10 cellular contexts compared by ENCODE assay signal in genomic region chr17:42313773-42314566, GRCh38. TPM values are rescaled to one million over a fixed set of nuclear protein-coding genes. Genes with fewer than 3 reads are reported as not detected.
DNase-seq lines count a peak whose midpoint lies in the region; ATAC-seq and TF ChIP-seq lines count a peak whose summit lies in the region.
"Had no signal": no experiment of that assay in that cellular context is flagged by ENCODE, and none has a peak within 500 bp of the region (broad histone marks: within the 10 kb centered on the region; RNA-seq: fewer than 3 reads in every experiment).

No MANE protein-coding gene starts in this region.

- no peaks in the 10 kb centered on the region for H3K9me3 Mint-ChIP-seq in activated CD8-positive, alpha-beta T cell treated with anti-CD3 and anti-CD28 coated beads, Interleukin-2, amount 10 ng/mL, durations not matched to agents 7 days and 5 days (ENCODE audit: insufficient read depth)

- DNase-seq in right cardiac atrium (no peak), right atrium auricular region (ENCODE audit: low spot score) (no peak), foreskin keratinocyte (peak; percentile 44 to 73), cerebellar cortex (ENCODE audit: low spot score) (no peak), anterior cingulate cortex (lab: John Stamatoyannopoulos, UW) (no peak)
- DNase-seq in activated CD8-positive, alpha-beta T cell treated with anti-CD3 and anti-CD28 coated beads, Interleukin-2, amount 10 ng/mL, durations not matched to agents 7 days and 5 days = no peak
- DNase-seq: AML-193, foreskin melanocyte had no signal

- TF ChIP-seq CTCF in right atrium auricular region (IDR thresholded peaks at IDR 0.05) = no peak
- no peak for TF ChIP-seq CTCF in foreskin keratinocyte (conservative IDR thresholded peaks at IDR 0.05)

- H3K27me3 ChIP-seq in right cardiac atrium (ENCODE audit: control insufficient read depth, insufficient read depth) (no peaks in the 10 kb centered on the region), right atrium auricular region (no peaks in the 10 kb centered on the region), foreskin keratinocyte (no peaks in the 10 kb centered on the region), thymus (ENCODE audit: control insufficient read depth, insufficient read depth) (no peaks in the 10 kb centered on the region)

- H3K9me3 ChIP-seq in right cardiac atrium (ENCODE audit: control insufficient read depth, low read length) (no peaks in the 10 kb centered on the region), right atrium auricular region (no peaks in the 10 kb centered on the region), thymus (ENCODE audit: control insufficient read depth) (no peaks in the 10 kb centered on the region)

- H3K4me3 Mint-ChIP-seq in activated CD8-positive, alpha-beta T cell treated with anti-CD3 and anti-CD28 coated beads, Interleukin-2, amount 10 ng/mL, durations not matched to agents 7 days and 5 days = peak overlapping the region; percentile 20

- peaks cover 62% of the 10 kb centered on the region for H3K36me3 Mint-ChIP-seq in activated CD8-positive, alpha-beta T cell treated with anti-CD3 and anti-CD28 coated beads, Interleukin-2, amount 10 ng/mL, durations not matched to agents 7 days and 5 days (ENCODE audit: low read depth)

- peaks cover 64% of the 10 kb centered on the region for H3K4me1 Mint-ChIP-seq in activated CD8-positive, alpha-beta T cell treated with anti-CD3 and anti-CD28 coated beads, Interleukin-2, amount 10 ng/mL, durations not matched to agents 7 days and 5 days (ENCODE audit: low read depth)

- CTCF ChIA-PET in activated CD8-positive, alpha-beta T cell treated with anti-CD3 and anti-CD28 coated beads, Interleukin-2, amount 10 ng/mL, durations not matched to agents 7 days and 5 days (lab: Charles Lee) = interaction anchor here (0.8 to 19.4 kb wide), 12 partner anchors 8 to 213 kb away, joined by 3 to 666 read pairs (median 4); partner anchors contain the start of gene STAT3

- 75% methylated on average over 14 of the region's 14 CpGs for WGBS in right cardiac atrium
- 81% methylated on average over 14 of the region's 14 CpGs for WGBS in thymus

- ATAC-seq in right cardiac atrium (peak in 1 of 2 donors; percentile 25), foreskin keratinocyte (peak; percentile 77), GM21576 (IDR thresholded peaks at IDR 0.05; ENCODE audit: unreplicated experiment) (no peak)
- ATAC-seq in activated CD8-positive, alpha-beta T cell treated with anti-CD3 and anti-CD28 coated beads, Interleukin-2, amount 10 ng/mL, durations not matched to agents 7 days and 5 days = no peak

- H3K27ac Mint-ChIP-seq in activated CD8-positive, alpha-beta T cell treated with anti-CD3 and anti-CD28 coated beads, Interleukin-2, amount 10 ng/mL, durations not matched to agents 7 days and 5 days = peak overlapping the region; percentile 77

- H3K27me3 Mint-ChIP-seq in activated CD8-positive, alpha-beta T cell treated with anti-CD3 and anti-CD28 coated beads, Interleukin-2, amount 10 ng/mL, durations not matched to agents 7 days and 5 days (ENCODE audit: low read depth) = no peaks in the 10 kb centered on the region

- H3K4me3 ChIP-seq in right cardiac atrium (ENCODE audit: low read length) = no peak overlapping the region
- H3K4me3 ChIP-seq in right atrium auricular region = no peak overlapping the region
- no peak overlapping the region for H3K4me3 ChIP-seq in thymus (ENCODE audit: low read length)

- H3K36me3 ChIP-seq in right atrium auricular region (peaks cover 73% of the 10 kb centered on the region), thymus (ENCODE audit: control insufficient read depth, insufficient read depth) (peaks cover 20% of the 10 kb centered on the region)

- H3K4me1 ChIP-seq in right cardiac atrium (ENCODE audit: control insufficient read depth, insufficient read depth, low read length) = peaks cover 3% of the 10 kb centered on the region
- peaks cover 0 to 42% of the 10 kb centered on the region in 2 donors for H3K4me1 ChIP-seq in right atrium auricular region
- no peaks in the 10 kb centered on the region for H3K4me1 ChIP-seq in foreskin keratinocyte
- peaks cover 64% of the 10 kb centered on the region for H3K4me1 ChIP-seq in thymus (ENCODE audit: control insufficient read depth, insufficient read depth, low read length)

- peak overlapping the region; percentile 29 for H3K27ac ChIP-seq in right cardiac atrium (ENCODE audit: low read length)
- H3K27ac ChIP-seq in right atrium auricular region = no peak overlapping the region
- H3K27ac ChIP-seq in foreskin keratinocyte = no peak overlapping the region
- H3K27ac ChIP-seq in thymus (ENCODE audit: low read depth) = peak overlapping the region; percentile 83

- intact Hi-C loops in right cardiac atrium (cut with DNase I) = loop anchor here in 1 of 4 donors (5.0 kb wide), 1 partner anchor 88 kb away; no protein-coding TSS in a partner anchor

- POLR2A ChIA-PET in activated CD8-positive, alpha-beta T cell treated with anti-CD3 and anti-CD28 coated beads, Interleukin-2, amount 10 ng/mL, durations not matched to agents 7 days and 5 days (lab: Charles Lee) = interaction anchor here (0.7 to 2.0 kb wide), 6 partner anchors 26 to 92 kb away, joined by 3 to 5 read pairs (median 4); partner anchors contain the start of genes STAT3 and STAT5A

RNA-seq across cellular contexts. Expression of gene STAT5A, which starts 25.7 kb away (rescaled TPM):
- 10 to 100 TPM; 20.8 to 30.5 (median 23.3) TPM for total RNA-seq in right cardiac atrium
- polyA plus RNA-seq in right cardiac atrium = 8.1 TPM
- 10 to 100 TPM; 16.9 to 51.2 TPM for total RNA-seq in right atrium auricular region
- total RNA-seq in activated CD8-positive, alpha-beta T cell treated with anti-CD3 and anti-CD28 coated beads, Interleukin-2, amount 10 ng/mL, durations not matched to agents 7 days and 5 days = 100 to 1,000 TPM; 117 to 119 TPM
- total RNA-seq in foreskin keratinocyte = 1.2 and 1.3 TPM in 2 replicates
- 0.69 and 0.84 TPM in 2 replicates for polyA plus RNA-seq in foreskin keratinocyte
- 37.6 TPM for polyA plus RNA-seq in thymus

RNA-seq across cellular contexts. Expression of gene STAT5B, which starts 37.8 kb away (rescaled TPM):
- 10 to 100 TPM; 39.4 to 46.3 (median 40.5) TPM for total RNA-seq in right cardiac atrium
- polyA plus RNA-seq in right cardiac atrium = 19.7 TPM
- 10 to 100 TPM; 31.4 to 49.1 TPM for total RNA-seq in right atrium auricular region
- total RNA-seq in activated CD8-positive, alpha-beta T cell treated with anti-CD3 and anti-CD28 coated beads, Interleukin-2, amount 10 ng/mL, durations not matched to agents 7 days and 5 days = 10 to 100 TPM; 92.7 to 94.4 TPM
- 13.4 and 15.0 TPM in 2 replicates for total RNA-seq in foreskin keratinocyte
- polyA plus RNA-seq in foreskin keratinocyte = 4.9 and 6.1 TPM in 2 replicates
- 51.6 TPM for polyA plus RNA-seq in thymus

Comparison
In these comparisons a context has a peak if more than half of its experiments do, and no peak if none do; other contexts are left out.
1. H3K27ac ChIP-seq: peak in right cardiac atrium (single experiment) and thymus (single experiment); none in right atrium auricular region (0 of 2) and foreskin keratinocyte (single experiment).
2. DNase-seq: peak in foreskin keratinocyte (2 of 2); none in right cardiac atrium (0 of 3), right atrium auricular region (single experiment), activated CD8-positive, alpha-beta T cell treated with anti-CD3 and anti-CD28 coated beads, Interleukin-2, amount 10 ng/mL, durations not matched to agents 7 days and 5 days (single experiment), cerebellar cortex (single experiment) and anterior cingulate cortex (0 of 58).